In the genomic region with DNA sequence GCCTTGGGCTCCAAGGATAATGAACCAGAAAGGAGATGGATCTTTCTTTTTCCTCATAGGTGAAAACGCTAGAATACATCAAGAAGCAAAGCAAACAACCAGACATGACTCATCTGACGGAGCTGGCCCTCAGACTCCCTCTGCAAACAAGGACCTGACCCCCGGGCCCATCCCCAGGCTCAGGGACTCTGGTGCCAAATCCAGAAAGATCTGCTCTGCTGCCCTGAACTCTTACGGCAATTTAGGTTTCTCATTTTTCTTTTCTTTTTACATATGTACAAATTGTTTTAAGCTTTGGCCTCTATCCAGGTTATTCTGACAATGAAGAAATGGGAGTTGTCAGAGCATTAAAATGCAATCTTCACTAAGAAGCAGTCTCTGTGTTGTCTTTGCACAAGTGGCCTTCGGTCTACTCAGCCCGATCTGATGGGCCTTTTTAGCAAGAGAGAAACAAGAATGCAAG, we compare ENCODE assay signal across 1 cellular context.
TF ChIP-seq lines count a peak whose summit lies in the region.

No MANE protein-coding gene starts in this region.

TF ChIP-seq in HepG2, 621 proteins besides CTCF, POLR2A, EP300 and RAD21 (continued from another document and continues in another):
- TF ChIP-seq ZNF280D (CRISPR knock-in tag; IDR thresholded peaks at IDR 0.05) (no peak), SOX6 (IDR thresholded peaks at IDR 0.05) (no peak), SOX6 (CRISPR knock-in tag; IDR thresholded peaks at IDR 0.05) (peak; percentile 16; the same call in 1 of the 2 replicates), ZNF441 (CRISPR knock-in tag; IDR thresholded peaks at IDR 0.05; ENCODE audit: borderline replicate concordance) (peak; percentile 86), SNAPC5 (CRISPR knock-in tag; IDR thresholded peaks at IDR 0.05; ENCODE audit: borderline replicate concordance) (no peak), ZBTB44 (CRISPR knock-in tag; IDR thresholded peaks at IDR 0.05) (no peak), ZNF720 (CRISPR knock-in tag; IDR thresholded peaks at IDR 0.05) (no peak), HNF4A (CRISPR knock-in tag; IDR thresholded peaks at IDR 0.05) (peak; percentile 55), SALL2 (CRISPR knock-in tag; IDR thresholded peaks at IDR 0.05) (0 out of 2 replicates have a peak, but pooled peaks have one; percentile 2), ZBTB7B (CRISPR knock-in tag; IDR thresholded peaks at IDR 0.05) (peak; percentile 62; the same call in 1 of the 2 replicates), GTF3A (CRISPR knock-in tag; conservative IDR thresholded peaks at IDR 0.05) (no peak), CREM (IDR thresholded peaks at IDR 0.05) (peak; percentile 44), CREM (CRISPR knock-in tag; IDR thresholded peaks at IDR 0.05) (no peak), ZNF367 (CRISPR knock-in tag; IDR thresholded peaks at IDR 0.05; ENCODE audit: borderline replicate concordance) (no peak), TBX2 (CRISPR knock-in tag; IDR thresholded peaks at IDR 0.05; ENCODE audit: borderline replicate concordance) (0 out of 2 replicates have a peak, but pooled peaks have one; percentile 19), NR2F1 (CRISPR knock-in tag; IDR thresholded peaks at IDR 0.05) (peak; percentile 51 to 80; a peak in 3 of 4 replicates), MAFF (IDR thresholded peaks at IDR 0.05; ENCODE audit: low read depth, low read length) (no peak), THAP11 (CRISPR knock-in tag; IDR thresholded peaks at IDR 0.05) (0 out of 2 replicates have a peak, but pooled peaks have one; percentile 36), DRAP1 (CRISPR knock-in tag; IDR thresholded peaks at IDR 0.05) (0 out of 2 replicates have a peak, but pooled peaks have one; percentile 27), ZNF746 (CRISPR knock-in tag; IDR thresholded peaks at IDR 0.05) (no peak), RBM22 (optimal IDR thresholded peaks at IDR 0.05; ENCODE audit: low read length) (peak; percentile 50), ZNF574 (CRISPR knock-in tag; IDR thresholded peaks at IDR 0.05) (0 out of 2 replicates have a peak, but pooled peaks have one; percentile 39), ZBTB26 (CRISPR knock-in tag; IDR thresholded peaks at IDR 0.05; ENCODE audit: borderline replicate concordance) (peak; percentile 99), ZNF263 (CRISPR knock-in tag; IDR thresholded peaks at IDR 0.05) (peak; percentile 48; the same call in 1 of the 2 replicates), RFXANK (CRISPR knock-in tag; IDR thresholded peaks at IDR 0.05) (0 out of 2 replicates have a peak, but pooled peaks have one; percentile 44), XRCC5 (optimal IDR thresholded peaks at IDR 0.05; ENCODE audit: low read length) (peak; percentile 72), ASH2L (IDR thresholded peaks at IDR 0.05; ENCODE audit: insufficient read length, low read depth, low read length) (no peak), ZIK1 (CRISPR knock-in tag; IDR thresholded peaks at IDR 0.05; ENCODE audit: borderline replicate concordance, low read depth) (no peak), ZNF747 (CRISPR knock-in tag; IDR thresholded peaks at IDR 0.05; ENCODE audit: borderline replicate concordance) (no peak), CAMTA2 (CRISPR knock-in tag; IDR thresholded peaks at IDR 0.05; ENCODE audit: borderline replicate concordance) (no peak), JUNB (CRISPR knock-in tag; IDR thresholded peaks at IDR 0.05; ENCODE audit: borderline replicate concordance) (peak; percentile 87; the same call in 1 of the 2 replicates), ZNF264 (CRISPR knock-in tag; IDR thresholded peaks at IDR 0.05) (0 out of 2 replicates have a peak, but pooled peaks have one; percentile 46), PATZ1 (CRISPR knock-in tag; IDR thresholded peaks at IDR 0.05) (peak; percentile 73), ZNF770 (CRISPR knock-in tag; IDR thresholded peaks at IDR 0.05) (no peak), HMG20A (CRISPR knock-in tag; IDR thresholded peaks at IDR 0.05; ENCODE audit: borderline replicate concordance) (peak; percentile 56; the same call in 1 of the 2 replicates), LCORL (IDR thresholded peaks at IDR 0.05) (no peak), LCORL (CRISPR knock-in tag; IDR thresholded peaks at IDR 0.05) (peak; percentile 76), POLR2AphosphoS2 (IDR thresholded peaks at IDR 0.05; ENCODE audit: low read depth, low read length) (no peak), RARA (CRISPR knock-in tag; IDR thresholded peaks at IDR 0.05) (peak; percentile 57), ZNF350 (CRISPR knock-in tag; IDR thresholded peaks at IDR 0.05; ENCODE audit: borderline replicate concordance, low read depth) (no peak), RXRA (CRISPR knock-in tag; IDR thresholded peaks at IDR 0.05) (no peak), JUND (CRISPR knock-in tag; IDR thresholded peaks at IDR 0.05) (peak; percentile 91), ZNF605 (CRISPR knock-in tag; IDR thresholded peaks at IDR 0.05) (no peak)
- TF ChIP-seq, protein P1, sequence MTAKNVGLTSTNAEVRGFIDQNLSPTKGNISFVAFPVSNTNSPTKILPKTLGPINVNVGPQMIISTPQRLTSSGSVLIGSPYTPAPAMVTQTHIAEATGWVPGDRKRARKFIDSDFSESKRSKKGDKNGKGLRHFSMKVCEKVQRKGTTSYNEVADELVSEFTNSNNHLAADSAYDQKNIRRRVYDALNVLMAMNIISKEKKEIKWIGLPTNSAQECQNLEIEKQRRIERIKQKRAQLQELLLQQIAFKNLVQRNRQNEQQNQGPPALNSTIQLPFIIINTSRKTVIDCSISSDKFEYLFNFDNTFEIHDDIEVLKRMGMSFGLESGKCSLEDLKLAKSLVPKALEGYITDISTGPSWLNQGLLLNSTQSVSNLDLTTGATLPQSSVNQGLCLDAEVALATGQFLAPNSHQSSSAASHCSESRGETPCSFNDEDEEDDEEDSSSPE (CRISPR knock-in tag; IDR thresholded peaks at IDR 0.05), result 0 out of 2 replicates have a peak, but pooled peaks have one; percentile 10
- TF ChIP-seq, protein P2, sequence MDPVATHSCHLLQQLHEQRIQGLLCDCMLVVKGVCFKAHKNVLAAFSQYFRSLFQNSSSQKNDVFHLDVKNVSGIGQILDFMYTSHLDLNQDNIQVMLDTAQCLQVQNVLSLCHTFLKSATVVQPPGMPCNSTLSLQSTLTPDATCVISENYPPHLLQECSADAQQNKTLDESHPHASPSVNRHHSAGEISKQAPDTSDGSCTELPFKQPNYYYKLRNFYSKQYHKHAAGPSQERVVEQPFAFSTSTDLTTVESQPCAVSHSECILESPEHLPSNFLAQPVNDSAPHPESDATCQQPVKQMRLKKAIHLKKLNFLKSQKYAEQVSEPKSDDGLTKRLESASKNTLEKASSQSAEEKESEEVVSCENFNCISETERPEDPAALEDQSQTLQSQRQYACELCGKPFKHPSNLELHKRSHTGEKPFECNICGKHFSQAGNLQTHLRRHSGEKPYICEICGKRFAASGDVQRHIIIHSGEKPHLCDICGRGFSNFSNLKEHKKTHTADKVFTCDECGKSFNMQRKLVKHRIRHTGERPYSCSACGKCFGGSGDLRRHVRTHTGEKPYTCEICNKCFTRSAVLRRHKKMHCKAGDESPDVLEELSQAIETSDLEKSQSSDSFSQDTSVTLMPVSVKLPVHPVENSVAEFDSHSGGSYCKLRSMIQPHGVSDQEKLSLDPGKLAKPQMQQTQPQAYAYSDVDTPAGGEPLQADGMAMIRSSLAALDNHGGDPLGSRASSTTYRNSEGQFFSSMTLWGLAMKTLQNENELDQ (CRISPR knock-in tag; IDR thresholded peaks at IDR 0.05; ENCODE audit: borderline replicate concordance), result no peak
